In the genomic region with DNA sequence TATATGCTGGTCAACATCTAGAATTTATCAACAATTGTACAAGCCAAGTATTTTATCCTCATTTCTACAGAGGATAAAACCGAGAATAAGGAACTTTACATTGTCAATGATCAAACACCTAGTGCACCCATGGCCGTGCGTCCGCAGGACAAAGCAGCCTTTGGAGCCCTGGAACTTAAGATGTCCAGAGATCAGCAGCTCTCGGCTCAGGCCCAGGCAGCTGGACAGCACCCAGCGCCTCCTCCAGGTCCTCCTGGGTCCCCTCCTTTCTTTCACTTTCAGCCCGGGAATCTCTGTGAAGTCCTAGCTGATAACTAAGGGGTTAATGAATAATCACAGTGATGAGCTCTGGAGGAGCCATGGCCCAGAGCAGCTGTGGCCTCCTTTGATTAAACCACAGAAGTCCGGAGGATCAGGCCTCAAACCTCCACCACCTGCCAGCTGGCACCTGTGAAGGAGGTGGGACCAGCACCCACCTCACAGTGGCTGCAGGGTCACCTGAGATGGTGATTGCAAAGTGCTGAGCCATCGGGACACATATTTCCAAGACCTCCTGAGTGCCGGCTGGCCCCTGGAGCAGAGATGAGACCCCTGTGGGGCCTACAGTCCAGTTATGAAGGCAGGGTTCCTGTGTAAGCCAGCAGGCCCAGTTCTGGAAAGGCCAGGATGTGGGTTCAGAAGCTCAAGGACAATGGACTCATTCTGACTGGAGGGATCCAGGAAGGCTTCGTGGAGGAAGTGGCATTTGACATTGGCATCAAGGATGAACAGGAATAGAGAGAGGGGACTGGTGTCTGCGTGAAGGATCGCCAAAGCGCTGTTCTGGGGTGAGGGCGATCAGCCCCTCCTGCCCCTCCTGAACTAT, we compare ENCODE assay signal across 1 cellular context.
TF ChIP-seq lines count a peak whose summit lies in the region.

No MANE protein-coding gene starts in this region.

TF ChIP-seq in HepG2, 621 proteins besides CTCF, POLR2A, EP300 and RAD21 (continued from another document):
- TF ChIP-seq, protein P1, sequence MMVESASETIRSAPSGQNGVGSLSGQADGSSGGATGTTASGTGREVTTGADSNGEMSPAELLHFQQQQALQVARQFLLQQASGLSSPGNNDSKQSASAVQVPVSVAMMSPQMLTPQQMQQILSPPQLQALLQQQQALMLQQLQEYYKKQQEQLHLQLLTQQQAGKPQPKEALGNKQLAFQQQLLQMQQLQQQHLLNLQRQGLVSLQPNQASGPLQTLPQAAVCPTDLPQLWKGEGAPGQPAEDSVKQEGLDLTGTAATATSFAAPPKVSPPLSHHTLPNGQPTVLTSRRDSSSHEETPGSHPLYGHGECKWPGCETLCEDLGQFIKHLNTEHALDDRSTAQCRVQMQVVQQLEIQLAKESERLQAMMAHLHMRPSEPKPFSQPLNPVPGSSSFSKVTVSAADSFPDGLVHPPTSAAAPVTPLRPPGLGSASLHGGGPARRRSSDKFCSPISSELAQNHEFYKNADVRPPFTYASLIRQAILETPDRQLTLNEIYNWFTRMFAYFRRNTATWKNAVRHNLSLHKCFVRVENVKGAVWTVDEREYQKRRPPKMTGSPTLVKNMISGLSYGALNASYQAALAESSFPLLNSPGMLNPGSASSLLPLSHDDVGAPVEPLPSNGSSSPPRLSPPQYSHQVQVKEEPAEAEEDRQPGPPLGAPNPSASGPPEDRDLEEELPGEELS (CRISPR knock-in tag; IDR thresholded peaks at IDR 0.05) = no peak
- TF ChIP-seq, protein P2, sequence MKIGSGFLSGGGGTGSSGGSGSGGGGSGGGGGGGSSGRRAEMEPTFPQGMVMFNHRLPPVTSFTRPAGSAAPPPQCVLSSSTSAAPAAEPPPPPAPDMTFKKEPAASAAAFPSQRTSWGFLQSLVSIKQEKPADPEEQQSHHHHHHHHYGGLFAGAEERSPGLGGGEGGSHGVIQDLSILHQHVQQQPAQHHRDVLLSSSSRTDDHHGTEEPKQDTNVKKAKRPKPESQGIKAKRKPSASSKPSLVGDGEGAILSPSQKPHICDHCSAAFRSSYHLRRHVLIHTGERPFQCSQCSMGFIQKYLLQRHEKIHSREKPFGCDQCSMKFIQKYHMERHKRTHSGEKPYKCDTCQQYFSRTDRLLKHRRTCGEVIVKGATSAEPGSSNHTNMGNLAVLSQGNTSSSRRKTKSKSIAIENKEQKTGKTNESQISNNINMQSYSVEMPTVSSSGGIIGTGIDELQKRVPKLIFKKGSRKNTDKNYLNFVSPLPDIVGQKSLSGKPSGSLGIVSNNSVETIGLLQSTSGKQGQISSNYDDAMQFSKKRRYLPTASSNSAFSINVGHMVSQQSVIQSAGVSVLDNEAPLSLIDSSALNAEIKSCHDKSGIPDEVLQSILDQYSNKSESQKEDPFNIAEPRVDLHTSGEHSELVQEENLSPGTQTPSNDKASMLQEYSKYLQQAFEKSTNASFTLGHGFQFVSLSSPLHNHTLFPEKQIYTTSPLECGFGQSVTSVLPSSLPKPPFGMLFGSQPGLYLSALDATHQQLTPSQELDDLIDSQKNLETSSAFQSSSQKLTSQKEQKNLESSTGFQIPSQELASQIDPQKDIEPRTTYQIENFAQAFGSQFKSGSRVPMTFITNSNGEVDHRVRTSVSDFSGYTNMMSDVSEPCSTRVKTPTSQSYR (CRISPR knock-in tag; IDR thresholded peaks at IDR 0.05; ENCODE audit: borderline replicate concordance) = no peak
- no peak for TF ChIP-seq ZNF3 (CRISPR knock-in tag; IDR thresholded peaks at IDR 0.05)
- peak; percentile 6; the same call in 1 of the 2 replicates for TF ChIP-seq ZNF768 (CRISPR knock-in tag; IDR thresholded peaks at IDR 0.05)
- peak; percentile 74 for TF ChIP-seq ZNF652 (CRISPR knock-in tag; IDR thresholded peaks at IDR 0.05; ENCODE audit: borderline replicate concordance, low read depth)
- TF ChIP-seq FOSL1 (CRISPR knock-in tag; IDR thresholded peaks at IDR 0.05; ENCODE audit: borderline replicate concordance) = no peak
- 0 out of 2 replicates have a peak, but pooled peaks have one; percentile 19 for TF ChIP-seq RNF2 (conservative IDR thresholded peaks at IDR 0.05; ENCODE audit: low read depth)
- no peak for TF ChIP-seq SP2 (CRISPR knock-in tag; IDR thresholded peaks at IDR 0.05)
- TF ChIP-seq, protein P3, sequence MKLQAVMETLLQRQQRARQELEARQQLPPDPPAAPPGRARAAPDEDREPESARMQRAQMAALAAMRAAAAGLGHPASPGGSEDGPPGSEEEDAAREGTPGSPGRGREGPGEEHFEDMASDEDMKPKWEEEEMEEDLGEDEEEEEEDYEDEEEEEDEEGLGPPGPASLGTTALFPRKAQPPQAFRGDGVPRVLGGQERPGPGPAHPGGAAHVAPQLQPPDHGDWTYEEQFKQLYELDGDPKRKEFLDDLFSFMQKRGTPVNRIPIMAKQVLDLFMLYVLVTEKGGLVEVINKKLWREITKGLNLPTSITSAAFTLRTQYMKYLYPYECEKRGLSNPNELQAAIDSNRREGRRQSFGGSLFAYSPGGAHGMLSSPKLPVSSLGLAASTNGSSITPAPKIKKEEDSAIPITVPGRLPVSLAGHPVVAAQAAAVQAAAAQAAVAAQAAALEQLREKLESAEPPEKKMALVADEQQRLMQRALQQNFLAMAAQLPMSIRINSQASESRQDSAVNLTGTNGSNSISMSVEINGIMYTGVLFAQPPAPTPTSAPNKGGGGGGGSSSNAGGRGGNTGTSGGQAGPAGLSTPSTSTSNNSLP (IDR thresholded peaks at IDR 0.05; ENCODE audit: low read depth, low read length) = no peak
- peak; percentile 36; the same call in 1 of the 2 replicates for TF ChIP-seq ZFX (CRISPR knock-in tag; IDR thresholded peaks at IDR 0.05; ENCODE audit: low read depth)
- TF ChIP-seq ZMYM3 (CRISPR knock-in tag; IDR thresholded peaks at IDR 0.05) = peak; percentile 88
- TF ChIP-seq NR1H2 (CRISPR knock-in tag; IDR thresholded peaks at IDR 0.05; ENCODE audit: borderline replicate concordance, low read depth) = no peak
- TF ChIP-seq KDM5B (CRISPR knock-in tag; IDR thresholded peaks at IDR 0.05; ENCODE audit: borderline replicate concordance) = no peak
- no peak for TF ChIP-seq SP140L (CRISPR knock-in tag; IDR thresholded peaks at IDR 0.05; ENCODE audit: borderline replicate concordance)
- no peak for TF ChIP-seq EZH2 (conservative IDR thresholded peaks at IDR 0.05; ENCODE audit: low read depth, low read length)
- no peak for TF ChIP-seq HNRNPH1 (optimal IDR thresholded peaks at IDR 0.05; ENCODE audit: low read depth, low read length)
- TF ChIP-seq ADNP (CRISPR knock-in tag; IDR thresholded peaks at IDR 0.05) = no peak
- TF ChIP-seq, protein P4, sequence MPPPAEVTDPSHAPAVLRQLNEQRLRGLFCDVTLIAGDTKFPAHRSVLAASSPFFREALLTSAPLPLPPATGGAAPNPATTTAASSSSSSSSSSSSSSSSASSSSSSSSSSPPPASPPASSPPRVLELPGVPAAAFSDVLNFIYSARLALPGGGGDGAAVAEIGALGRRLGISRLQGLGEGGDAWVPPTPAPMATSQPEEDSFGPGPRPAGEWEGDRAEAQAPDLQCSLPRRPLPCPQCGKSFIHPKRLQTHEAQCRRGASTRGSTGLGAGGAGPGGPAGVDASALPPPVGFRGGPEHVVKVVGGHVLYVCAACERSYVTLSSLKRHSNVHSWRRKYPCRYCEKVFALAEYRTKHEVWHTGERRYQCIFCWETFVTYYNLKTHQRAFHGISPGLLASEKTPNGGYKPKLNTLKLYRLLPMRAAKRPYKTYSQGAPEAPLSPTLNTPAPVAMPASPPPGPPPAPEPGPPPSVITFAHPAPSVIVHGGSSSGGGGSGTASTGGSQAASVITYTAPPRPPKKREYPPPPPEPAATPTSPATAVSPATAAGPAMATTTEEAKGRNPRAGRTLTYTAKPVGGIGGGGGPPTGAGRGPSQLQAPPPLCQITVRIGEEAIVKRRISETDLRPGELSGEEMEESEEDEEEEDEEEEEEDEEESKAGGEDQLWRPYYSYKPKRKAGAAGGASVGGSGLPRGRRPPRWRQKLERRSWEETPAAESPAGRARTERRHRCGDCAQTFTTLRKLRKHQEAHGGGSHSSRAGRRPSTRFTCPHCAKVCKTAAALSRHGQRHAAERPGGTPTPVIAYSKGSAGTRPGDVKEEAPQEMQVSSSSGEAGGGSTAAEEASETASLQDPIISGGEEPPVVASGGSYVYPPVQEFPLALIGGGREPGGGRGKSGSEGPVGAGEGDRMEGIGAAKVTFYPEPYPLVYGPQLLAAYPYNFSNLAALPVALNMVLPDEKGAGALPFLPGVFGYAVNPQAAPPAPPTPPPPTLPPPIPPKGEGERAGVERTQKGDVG (CRISPR knock-in tag; IDR thresholded peaks at IDR 0.05; ENCODE audit: borderline replicate concordance) = no peak
- TF ChIP-seq SCMH1 (CRISPR knock-in tag; IDR thresholded peaks at IDR 0.05; ENCODE audit: borderline replicate concordance) = no peak
- TF ChIP-seq, protein P5, sequence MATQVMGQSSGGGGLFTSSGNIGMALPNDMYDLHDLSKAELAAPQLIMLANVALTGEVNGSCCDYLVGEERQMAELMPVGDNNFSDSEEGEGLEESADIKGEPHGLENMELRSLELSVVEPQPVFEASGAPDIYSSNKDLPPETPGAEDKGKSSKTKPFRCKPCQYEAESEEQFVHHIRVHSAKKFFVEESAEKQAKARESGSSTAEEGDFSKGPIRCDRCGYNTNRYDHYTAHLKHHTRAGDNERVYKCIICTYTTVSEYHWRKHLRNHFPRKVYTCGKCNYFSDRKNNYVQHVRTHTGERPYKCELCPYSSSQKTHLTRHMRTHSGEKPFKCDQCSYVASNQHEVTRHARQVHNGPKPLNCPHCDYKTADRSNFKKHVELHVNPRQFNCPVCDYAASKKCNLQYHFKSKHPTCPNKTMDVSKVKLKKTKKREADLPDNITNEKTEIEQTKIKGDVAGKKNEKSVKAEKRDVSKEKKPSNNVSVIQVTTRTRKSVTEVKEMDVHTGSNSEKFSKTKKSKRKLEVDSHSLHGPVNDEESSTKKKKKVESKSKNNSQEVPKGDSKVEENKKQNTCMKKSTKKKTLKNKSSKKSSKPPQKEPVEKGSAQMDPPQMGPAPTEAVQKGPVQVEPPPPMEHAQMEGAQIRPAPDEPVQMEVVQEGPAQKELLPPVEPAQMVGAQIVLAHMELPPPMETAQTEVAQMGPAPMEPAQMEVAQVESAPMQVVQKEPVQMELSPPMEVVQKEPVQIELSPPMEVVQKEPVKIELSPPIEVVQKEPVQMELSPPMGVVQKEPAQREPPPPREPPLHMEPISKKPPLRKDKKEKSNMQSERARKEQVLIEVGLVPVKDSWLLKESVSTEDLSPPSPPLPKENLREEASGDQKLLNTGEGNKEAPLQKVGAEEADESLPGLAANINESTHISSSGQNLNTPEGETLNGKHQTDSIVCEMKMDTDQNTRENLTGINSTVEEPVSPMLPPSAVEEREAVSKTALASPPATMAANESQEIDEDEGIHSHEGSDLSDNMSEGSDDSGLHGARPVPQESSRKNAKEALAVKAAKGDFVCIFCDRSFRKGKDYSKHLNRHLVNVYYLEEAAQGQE (IDR thresholded peaks at IDR 0.05; ENCODE audit: borderline replicate concordance in 1 of 2, low read depth in 1 of 2, low read length in 2 of 2) = peak in 1 of 2 experiments; percentile 13; a peak in 1 of 4 replicates
- peak; percentile 96 for TF ChIP-seq ZFP36 (IDR thresholded peaks at IDR 0.05; ENCODE audit: borderline replicate concordance, low read depth, low read length, partially characterized antibody)
- TF ChIP-seq THYN1 (CRISPR knock-in tag; IDR thresholded peaks at IDR 0.05; ENCODE audit: borderline replicate concordance, low read depth) = no peak
- TF ChIP-seq, protein P6, sequence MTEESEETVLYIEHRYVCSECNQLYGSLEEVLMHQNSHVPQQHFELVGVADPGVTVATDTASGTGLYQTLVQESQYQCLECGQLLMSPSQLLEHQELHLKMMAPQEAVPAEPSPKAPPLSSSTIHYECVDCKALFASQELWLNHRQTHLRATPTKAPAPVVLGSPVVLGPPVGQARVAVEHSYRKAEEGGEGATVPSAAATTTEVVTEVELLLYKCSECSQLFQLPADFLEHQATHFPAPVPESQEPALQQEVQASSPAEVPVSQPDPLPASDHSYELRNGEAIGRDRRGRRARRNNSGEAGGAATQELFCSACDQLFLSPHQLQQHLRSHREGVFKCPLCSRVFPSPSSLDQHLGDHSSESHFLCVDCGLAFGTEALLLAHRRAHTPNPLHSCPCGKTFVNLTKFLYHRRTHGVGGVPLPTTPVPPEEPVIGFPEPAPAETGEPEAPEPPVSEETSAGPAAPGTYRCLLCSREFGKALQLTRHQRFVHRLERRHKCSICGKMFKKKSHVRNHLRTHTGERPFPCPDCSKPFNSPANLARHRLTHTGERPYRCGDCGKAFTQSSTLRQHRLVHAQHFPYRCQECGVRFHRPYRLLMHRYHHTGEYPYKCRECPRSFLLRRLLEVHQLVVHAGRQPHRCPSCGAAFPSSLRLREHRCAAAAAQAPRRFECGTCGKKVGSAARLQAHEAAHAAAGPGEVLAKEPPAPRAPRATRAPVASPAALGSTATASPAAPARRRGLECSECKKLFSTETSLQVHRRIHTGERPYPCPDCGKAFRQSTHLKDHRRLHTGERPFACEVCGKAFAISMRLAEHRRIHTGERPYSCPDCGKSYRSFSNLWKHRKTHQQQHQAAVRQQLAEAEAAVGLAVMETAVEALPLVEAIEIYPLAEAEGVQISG (CRISPR knock-in tag; IDR thresholded peaks at IDR 0.05) = no peak
